In genomic region chr20:60138263-60139127, GRCh38 we compare ENCODE assay signal across 7 cellular contexts.
DNase-seq lines count a peak whose midpoint lies in the region; ATAC-seq and TF ChIP-seq lines count a peak whose summit lies in the region.

No MANE protein-coding gene starts in this region.

- peak in 1 of 3 donors; percentile 8 for DNase-seq in effector memory CD4-positive, alpha-beta T cell
- DNase-seq in posterior vena cava (ENCODE audit: low spot score) (peak; percentile 88), endothelial cell (ENCODE audit: low spot score) (no peak), SKM-1 treated with dmso at 0.1 percent for 144 hours (lab: John Stamatoyannopoulos, UW; ENCODE audit: unreplicated experiment) (no peak)

- intact Hi-C loops in posterior vena cava (cut with DNase I): no loop called here

- no peak overlapping the region for H3K4me3 Mint-ChIP-seq in endothelial cell (ENCODE audit: unreplicated experiment)

- H3K27ac Mint-ChIP-seq in endothelial cell (ENCODE audit: unreplicated experiment): no peak overlapping the region

- H3K9me3 Mint-ChIP-seq in endothelial cell (ENCODE audit: unreplicated experiment): no peaks in the 10 kb centered on the region

- H3K27ac ChIP-seq in VCaP: peak overlapping the region; percentile 24
- H3K27ac ChIP-seq in effector memory CD4-positive, alpha-beta T cell (ENCODE audit: insufficient read depth, low read length, poor library complexity, severe bottlenecking): no peak overlapping the region

- peak; percentile 47 for ATAC-seq in HG02981 (IDR thresholded peaks at IDR 0.05; ENCODE audit: unreplicated experiment)
- no peak for ATAC-seq in GM18867 (IDR thresholded peaks at IDR 0.05; ENCODE audit: unreplicated experiment)

- peaks cover 2% of the 10 kb centered on the region for H3K4me1 ChIP-seq in effector memory CD4-positive, alpha-beta T cell (ENCODE audit: control insufficient read depth, insufficient read depth, low read length, poor library complexity, severe bottlenecking)

- TF ChIP-seq CTCF in VCaP (conservative IDR thresholded peaks at IDR 0.05) (no peak), endothelial cell (IDR thresholded peaks at IDR 0.05; ENCODE audit: unreplicated experiment) (no peak)

- H3K27me3 ChIP-seq in effector memory CD4-positive, alpha-beta T cell (replicated peaks; ENCODE audit: control insufficient read depth, insufficient read depth, low read length, poor library complexity, severe bottlenecking): no peaks in the 10 kb centered on the region

- H3K36me3 ChIP-seq in effector memory CD4-positive, alpha-beta T cell (ENCODE audit: control insufficient read depth, insufficient read depth, low read length): no peaks in the 10 kb centered on the region

- peak overlapping the region; percentile 26 for H3K4me3 ChIP-seq in effector memory CD4-positive, alpha-beta T cell (ENCODE audit: insufficient read depth, low read depth, low read length, poor library complexity, severe bottlenecking)

- H3K27me3 Mint-ChIP-seq in endothelial cell (ENCODE audit: unreplicated experiment): peaks cover 3% of the 10 kb centered on the region

- peaks cover under 1% of the 10 kb centered on the region for H3K4me1 Mint-ChIP-seq in endothelial cell (ENCODE audit: unreplicated experiment)

- no peaks in the 10 kb centered on the region for H3K36me3 Mint-ChIP-seq in endothelial cell (ENCODE audit: low read depth, unreplicated experiment)

- no peaks in the 10 kb centered on the region for H3K9me3 ChIP-seq in effector memory CD4-positive, alpha-beta T cell (ENCODE audit: control insufficient read depth, low read length)
